ENCODE assay signal across 8 cellular contexts in genomic region chr3:33636125-33636855, GRCh38.
DNase-seq lines count a peak whose midpoint lies in the region; ATAC-seq and TF ChIP-seq lines count a peak whose summit lies in the region.

No MANE protein-coding gene starts in this region.

- no peak overlapping the region for H3K4me3 ChIP-seq in heart left ventricle
- no peak overlapping the region for H3K4me3 ChIP-seq in thyroid gland (replicated peaks in 1 of 3)

- peaks cover 0 to 6% (median 0%) of the 10 kb centered on the region in 12 donors for H3K4me1 ChIP-seq in heart left ventricle
- H3K4me1 ChIP-seq in thyroid gland = no peaks in the 10 kb centered on the region

- TF ChIP-seq POLR2A in heart left ventricle (IDR thresholded peaks at IDR 0.05) (no peak), thyroid gland (IDR thresholded peaks at IDR 0.05) (no peak)

- CTCF ChIA-PET in activated B cell treated with CpG ODN at 0.5 μM for 24 hours (lab: Charles Lee) = interaction anchor here (0.9 to 2.1 kb wide), 5 partner anchors 138 to 163 kb away, joined by 3 to 29 read pairs (median 3); no protein-coding TSS in a partner anchor

- H3K4me1 Mint-ChIP-seq in activated B cell treated with CpG ODN at 0.5 μM for 24 hours = no peaks in the 10 kb centered on the region

- intact Hi-C loops in heart left ventricle (cut with DNase I) = loop anchor here (1.0 to 5.0 kb wide), 6 partner anchors 81 to 153 kb away; partner anchors contain the start of gene CLASP2 (in 5 of the 10)
- intact Hi-C loops in cardiac septum (cut with DNase I) = loop anchor here (2.0 kb wide), 2 partner anchors 81 to 151 kb away; no protein-coding TSS in a partner anchor
- intact Hi-C loops in activated B cell treated with CpG ODN at 0.5 μM for 24 hours (cut with micrococcal nuclease) = loop anchor here (1.0 to 2.0 kb wide), 3 partner anchors 81 to 151 kb away; no protein-coding TSS in a partner anchor
- intact Hi-C loops in thyroid gland (cut with DNase I) = loop anchor here (5.0 kb wide), 1 partner anchor 151 kb away; no protein-coding TSS in a partner anchor

- POLR2A ChIA-PET in activated B cell treated with CpG ODN at 0.5 μM for 24 hours (lab: Charles Lee) = no interaction called here

- H3K27ac ChIP-seq in heart left ventricle = no peak overlapping the region
- H3K27ac ChIP-seq in thyroid gland = no peak overlapping the region

- 56 to 63% (median 59%) methylated on average over 6 of the region's 6 CpGs for WGBS in heart left ventricle, 4 donors
- WGBS in thyroid gland, 2 donors = 70% methylated on average over 6 of the region's 6 CpGs

- H3K27me3 Mint-ChIP-seq in activated B cell treated with CpG ODN at 0.5 μM for 24 hours = no peaks in the 10 kb centered on the region

- peaks cover 0 to 36% (median 0%) of the 10 kb centered on the region in 9 donors for H3K36me3 ChIP-seq in heart left ventricle
- H3K36me3 ChIP-seq in thyroid gland = no peaks in the 10 kb centered on the region

- H3K9me3 ChIP-seq in heart left ventricle (no peaks in the 10 kb centered on the region), thyroid gland (no peaks in the 10 kb centered on the region)

- TF ChIP-seq CTCF in heart left ventricle (IDR thresholded peaks at IDR 0.05) (peak; percentile 38 to 78 (median 66)), activated B cell treated with CpG ODN at 0.5 μM for 24 hours (IDR thresholded peaks at IDR 0.05) (peak; percentile 31), thyroid gland (IDR thresholded peaks at IDR 0.05) (peak in 4 of 6 experiments; percentile 18 to 54 (median 51)), omental fat pad (IDR thresholded peaks at IDR 0.05) (no peak)

- no peak overlapping the region for H3K27ac Mint-ChIP-seq in activated B cell treated with CpG ODN at 0.5 μM for 24 hours

- no peaks in the 10 kb centered on the region for H3K9me3 Mint-ChIP-seq in activated B cell treated with CpG ODN at 0.5 μM for 24 hours

- ATAC-seq in heart left ventricle (no peak), activated B cell treated with CpG ODN at 0.5 μM for 24 hours (ENCODE audit: low read depth) (no peak), omental fat pad (ENCODE audit: low FRiP score) (no peak), HG02973 (IDR thresholded peaks at IDR 0.05; ENCODE audit: unreplicated experiment) (no peak)

- no peak for DNase-seq in heart left ventricle
- DNase-seq in cardiac septum (ENCODE audit: low spot score) = no peak
- DNase-seq in NCI-H146 treated with DMSO at 0.1 percent for 48 hours (lab: John Stamatoyannopoulos, UW; ENCODE audit: unreplicated experiment) = peak; percentile 2
- no peak for DNase-seq in activated B cell treated with CpG ODN at 0.5 μM for 24 hours
- DNase-seq in iPS DF 19.7 (ENCODE audit: low read depth, low spot score) = peak; percentile 7
- no peak for DNase-seq in thyroid gland
- no peak for DNase-seq in omental fat pad (ENCODE audit: low spot score)

- H3K27me3 ChIP-seq in heart left ventricle (no peaks in the 10 kb centered on the region), thyroid gland (no peaks in the 10 kb centered on the region)

- no peak overlapping the region for H3K4me3 Mint-ChIP-seq in activated B cell treated with CpG ODN at 0.5 μM for 24 hours

- peaks cover 32% of the 10 kb centered on the region for H3K36me3 Mint-ChIP-seq in activated B cell treated with CpG ODN at 0.5 μM for 24 hours (ENCODE audit: low read depth)

Comparison
In these comparisons a context has a peak if more than half of its experiments do, and no peak if none do; other contexts are left out.
1. DNase-seq: peak in NCI-H146 treated with DMSO at 0.1 percent for 48 hours (single experiment) and iPS DF 19.7 (single experiment); none in heart left ventricle (0 of 5), cardiac septum (single experiment), activated B cell treated with CpG ODN at 0.5 μM for 24 hours (single experiment), thyroid gland (0 of 2) and omental fat pad (single experiment).
2. CTCF ChIP-seq: peak in heart left ventricle (12 of 12), activated B cell treated with CpG ODN at 0.5 μM for 24 hours (single experiment) and thyroid gland (4 of 6); none in omental fat pad (0 of 3).